8 cellular contexts compared by ENCODE assay signal in genomic region chr7:47552631-47553030, GRCh38. TPM values are rescaled to one million over a fixed set of nuclear protein-coding genes. Genes with fewer than 3 reads are reported as not detected.
DNase-seq lines count a peak whose midpoint lies in the region; ATAC-seq lines count a peak whose summit lies in the region.

No MANE protein-coding gene starts in this region.

- H3K4me3 Mint-ChIP-seq in activated naive CD4-positive, alpha-beta T cell treated with anti-CD3 and anti-CD28 coated beads, Interleukin-2, amount 10 ng/mL, durations not matched to agents 7 days and 5 days: no peak overlapping the region

- ATAC-seq in GM19397 (IDR thresholded peaks at IDR 0.05; ENCODE audit: unreplicated experiment) (peak; percentile 93), HG03280 (IDR thresholded peaks at IDR 0.05; ENCODE audit: unreplicated experiment) (peak; percentile 96)

- peak; percentile 56 for DNase-seq in A172 (ENCODE audit: low spot score)
- peak; percentile 56 for DNase-seq in fibroblast of gingiva (ENCODE audit: low read depth)
- no peak for DNase-seq in NCI-H82 treated with DMSO at 0.1 percent for 48 hours (lab: John Stamatoyannopoulos, UW; ENCODE audit: unreplicated experiment)
- DNase-seq in activated CD4-positive, CD25-positive, alpha-beta regulatory T cell treated with anti-CD3 and anti-CD28 coated beads, Interleukin-2, amount 50 U/mL, for 72 hours: no peak
- DNase-seq in activated naive CD4-positive, alpha-beta T cell treated with anti-CD3 and anti-CD28 coated beads, Interleukin-2, amount 10 ng/mL, durations not matched to agents 7 days and 5 days: no peak
- DNase-seq in ureter (ENCODE audit: low spot score): no peak

- CTCF ChIA-PET in activated naive CD4-positive, alpha-beta T cell treated with anti-CD3 and anti-CD28 coated beads, Interleukin-2, amount 10 ng/mL, durations not matched to agents 7 days and 5 days (lab: Charles Lee): no interaction called here

- no peaks in the 10 kb centered on the region for H3K4me1 Mint-ChIP-seq in activated naive CD4-positive, alpha-beta T cell treated with anti-CD3 and anti-CD28 coated beads, Interleukin-2, amount 10 ng/mL, durations not matched to agents 7 days and 5 days

- H3K9me3 Mint-ChIP-seq in activated naive CD4-positive, alpha-beta T cell treated with anti-CD3 and anti-CD28 coated beads, Interleukin-2, amount 10 ng/mL, durations not matched to agents 7 days and 5 days: peaks cover 2% of the 10 kb centered on the region

- no peaks in the 10 kb centered on the region for H3K36me3 Mint-ChIP-seq in activated naive CD4-positive, alpha-beta T cell treated with anti-CD3 and anti-CD28 coated beads, Interleukin-2, amount 10 ng/mL, durations not matched to agents 7 days and 5 days

- H3K27ac Mint-ChIP-seq in activated naive CD4-positive, alpha-beta T cell treated with anti-CD3 and anti-CD28 coated beads, Interleukin-2, amount 10 ng/mL, durations not matched to agents 7 days and 5 days: no peak overlapping the region

- H3K27me3 Mint-ChIP-seq in activated naive CD4-positive, alpha-beta T cell treated with anti-CD3 and anti-CD28 coated beads, Interleukin-2, amount 10 ng/mL, durations not matched to agents 7 days and 5 days: no peaks in the 10 kb centered on the region

RNA-seq across cellular contexts. Expression of gene TNS3, which starts 29.3 kb away (rescaled TPM):
- 95.2 and 97.2 TPM in 2 replicates for total RNA-seq in A172 (2014; rRNA removed; shearing (Covaris generic))
- total RNA-seq in ureter: 48.7 TPM

Comparison
In these comparisons a context has a peak if more than half of its experiments do, and no peak if none do; other contexts are left out.
1. DNase-seq: peak in A172 (single experiment) and fibroblast of gingiva (single experiment); none in NCI-H82 treated with DMSO at 0.1 percent for 48 hours (single experiment), activated CD4-positive, CD25-positive, alpha-beta regulatory T cell treated with anti-CD3 and anti-CD28 coated beads, Interleukin-2, amount 50 U/mL, for 72 hours (single experiment), activated naive CD4-positive, alpha-beta T cell treated with anti-CD3 and anti-CD28 coated beads, Interleukin-2, amount 10 ng/mL, durations not matched to agents 7 days and 5 days (single experiment) and ureter (single experiment).